Comparison of ENCODE assay signal across 20 cellular contexts in genomic region chr10:133465950-133466474, GRCh38. TPM values are rescaled to one million over a fixed set of nuclear protein-coding genes. Genes with fewer than 3 reads are reported as not detected.
A peak's percentile ranks its signal among the peaks of the same experiment; 100 is the strongest.
DNase-seq lines count a peak whose midpoint lies in the region; TF ChIP-seq lines count a peak whose summit lies in the region.
"Had no signal": no experiment of that assay in that cellular context is flagged by ENCODE, and none has a peak within 500 bp of the region (broad histone marks: within the 10 kb centered on the region; RNA-seq: fewer than 3 reads in every experiment).

No MANE protein-coding gene starts in this region.

- peaks cover 16% of the 10 kb centered on the region for H3K36me3 Mint-ChIP-seq in osteocyte (ENCODE audit: unreplicated experiment)
- H3K36me3 Mint-ChIP-seq in activated T-helper 2 cell treated with anti-CD3 and anti-CD28 coated beads, Interferon-gamma antibody, Interleukin-2, Interleukin-4, amounts not matched to agents 10 μg/mL and 5 μg/mL and 100 μg/mL, durations not matched to agents 14 hours and 24 hours and 36 hours (ENCODE audit: low read depth) = no peaks in the 10 kb centered on the region

- no peaks in the 10 kb centered on the region for H3K36me3 ChIP-seq in WERI-Rb-1
- H3K36me3 ChIP-seq in thyroid gland = no peaks in the 10 kb centered on the region
- H3K36me3 ChIP-seq: SJSA1 had no signal

- H3K27ac ChIP-seq in WERI-Rb-1 (no peak overlapping the region), thyroid gland (no peak overlapping the region)
- H3K27ac ChIP-seq: SJSA1 had no signal

- intact Hi-C loops in thyroid gland (cut with DNase I) = no loop called here
- intact Hi-C loops in activated T-helper 2 cell treated with anti-CD3 and anti-CD28 coated beads, Interferon-gamma antibody, Interleukin-2, Interleukin-4, amounts not matched to agents 10 μg/mL and 5 μg/mL and 100 μg/mL, durations not matched to agents 14 hours and 24 hours and 36 hours (cut with micrococcal nuclease) = no loop called here

- no peaks in the 10 kb centered on the region for H3K4me1 ChIP-seq in thyroid gland
- H3K4me1 ChIP-seq: SJSA1 had no signal

- no peak overlapping the region for H3K4me3 ChIP-seq in WERI-Rb-1 (ENCODE audit: low read depth, low read length)
- H3K4me3 ChIP-seq in thyroid gland (replicated peaks in 1 of 3) = no peak overlapping the region
- H3K4me3 ChIP-seq: SJSA1 had no signal

- CTCF ChIA-PET in HEK293T (lab: Yijun Ruan, JAX) = no interaction called here

- peaks cover 17% of the 10 kb centered on the region for H3K9me3 Mint-ChIP-seq in osteocyte (ENCODE audit: unreplicated experiment)
- peaks cover 5% of the 10 kb centered on the region for H3K9me3 Mint-ChIP-seq in activated T-helper 2 cell treated with anti-CD3 and anti-CD28 coated beads, Interferon-gamma antibody, Interleukin-2, Interleukin-4, amounts not matched to agents 10 μg/mL and 5 μg/mL and 100 μg/mL, durations not matched to agents 14 hours and 24 hours and 36 hours
- H3K9me3 Mint-ChIP-seq: CD8-positive, alpha-beta T cell had no signal

- TF ChIP-seq CTCF in osteocyte (IDR thresholded peaks at IDR 0.05) (no peak), WERI-Rb-1 (IDR thresholded peaks at IDR 0.05; ENCODE audit: low read depth, low read length) (no peak), thyroid gland (IDR thresholded peaks at IDR 0.05) (no peak)

- 91 to 95% methylated on average over 7 of the region's 7 CpGs for WGBS in thyroid gland, 2 donors

- TF ChIP-seq POLR2A in thyroid gland (IDR thresholded peaks at IDR 0.05) = no peak

- H3K9me3 ChIP-seq in WERI-Rb-1 (ENCODE audit: severe bottlenecking) (no peaks in the 10 kb centered on the region), thyroid gland (no peaks in the 10 kb centered on the region)
- H3K9me3 ChIP-seq: SJSA1 had no signal

- no peak overlapping the region for H3K27ac Mint-ChIP-seq in osteocyte (ENCODE audit: unreplicated experiment)
- no peak overlapping the region for H3K27ac Mint-ChIP-seq in activated T-helper 2 cell treated with anti-CD3 and anti-CD28 coated beads, Interferon-gamma antibody, Interleukin-2, Interleukin-4, amounts not matched to agents 10 μg/mL and 5 μg/mL and 100 μg/mL, durations not matched to agents 14 hours and 24 hours and 36 hours
- H3K27ac Mint-ChIP-seq: CD8-positive, alpha-beta T cell had no signal

- H3K27me3 ChIP-seq in WERI-Rb-1 (ENCODE audit: insufficient read depth, low read depth, severe bottlenecking) = no peaks in the 10 kb centered on the region
- H3K27me3 ChIP-seq in thyroid gland = no peaks in the 10 kb centered on the region
- H3K27me3 ChIP-seq: SJSA1 had no signal

- DNase-seq in AG20443 (ENCODE audit: low spot score) (peak; percentile 10), HEK293T (ENCODE audit: extremely low spot score) (peak; percentile 4), epidermal melanocyte (ENCODE audit: insufficient read length, low spot score) (peak; percentile 7), osteocyte (ENCODE audit: extremely low spot score, unreplicated experiment) (peak; percentile 82), WERI-Rb-1 (no peak), thyroid gland (no peak)
- DNase-seq in activated T-helper 2 cell treated with anti-CD3 and anti-CD28 coated beads, Interferon-gamma antibody, Interleukin-2, Interleukin-4, amounts not matched to agents 10 μg/mL and 5 μg/mL and 100 μg/mL, durations not matched to agents 14 hours and 24 hours and 36 hours (ENCODE audit: low spot score) = no peak
- DNase-seq: C1 segment of cervical spinal cord; Calu3; CD8-positive, alpha-beta T cell; DMS153; Karpas-422; MV-4-11; NCI-H1694; NCI-H446; NCI-H526; OCI-M1 had no signal

- H3K27me3 Mint-ChIP-seq in osteocyte (ENCODE audit: unreplicated experiment) = no peaks in the 10 kb centered on the region
- peaks cover 13% of the 10 kb centered on the region for H3K27me3 Mint-ChIP-seq in activated T-helper 2 cell treated with anti-CD3 and anti-CD28 coated beads, Interferon-gamma antibody, Interleukin-2, Interleukin-4, amounts not matched to agents 10 μg/mL and 5 μg/mL and 100 μg/mL, durations not matched to agents 14 hours and 24 hours and 36 hours (ENCODE audit: low read depth)

- POLR2A ChIA-PET in HEK293T (lab: Yijun Ruan, JAX) = no interaction called here

- no peak overlapping the region for H3K4me3 Mint-ChIP-seq in osteocyte (ENCODE audit: unreplicated experiment)
- H3K4me3 Mint-ChIP-seq in activated T-helper 2 cell treated with anti-CD3 and anti-CD28 coated beads, Interferon-gamma antibody, Interleukin-2, Interleukin-4, amounts not matched to agents 10 μg/mL and 5 μg/mL and 100 μg/mL, durations not matched to agents 14 hours and 24 hours and 36 hours (ENCODE audit: low read depth) = no peak overlapping the region
- H3K4me3 Mint-ChIP-seq: CD8-positive, alpha-beta T cell had no signal

- H3K4me1 Mint-ChIP-seq in osteocyte (ENCODE audit: unreplicated experiment) = no peaks in the 10 kb centered on the region
- no peaks in the 10 kb centered on the region for H3K4me1 Mint-ChIP-seq in activated T-helper 2 cell treated with anti-CD3 and anti-CD28 coated beads, Interferon-gamma antibody, Interleukin-2, Interleukin-4, amounts not matched to agents 10 μg/mL and 5 μg/mL and 100 μg/mL, durations not matched to agents 14 hours and 24 hours and 36 hours (ENCODE audit: low read depth)

TF ChIP-seq in HEK293T, 16 proteins besides CTCF, POLR2A, EP300 and RAD21:
- no peak for TF ChIP-seq SUZ12 (IDR thresholded peaks at IDR 0.05)
- TF ChIP-seq BHLHE40 (IDR thresholded peaks at IDR 0.05; ENCODE audit: borderline replicate concordance) = no peak

RNA-seq across cellular contexts. Expression of gene SCART1, which starts 12.3 kb away (rescaled TPM):
- total RNA-seq in osteocyte = 3.2 and 4.8 TPM in 2 replicates
- total RNA-seq in thyroid gland = 10 to 100 TPM in 1 of 4 donors, 1 to 10 TPM in 3; 2.6 to 12.6 (median 3.4) TPM
- total RNA-seq in activated T-helper 2 cell treated with anti-CD3 and anti-CD28 coated beads, Interferon-gamma antibody, Interleukin-2, Interleukin-4, amounts not matched to agents 10 μg/mL and 5 μg/mL and 100 μg/mL, durations not matched to agents 14 hours and 24 hours and 36 hours = 1.3 and 1.4 TPM in 2 replicates

RNA-seq across cellular contexts. Expression of gene SPRN, which starts 41.6 kb away (rescaled TPM):
- 2.2 and 2.7 TPM in 2 replicates for total RNA-seq in osteocyte
- under 1 TPM in 1 of 4 donors, not detected in 3; 0.15 TPM for total RNA-seq in thyroid gland
- total RNA-seq in activated T-helper 2 cell treated with anti-CD3 and anti-CD28 coated beads, Interferon-gamma antibody, Interleukin-2, Interleukin-4, amounts not matched to agents 10 μg/mL and 5 μg/mL and 100 μg/mL, durations not matched to agents 14 hours and 24 hours and 36 hours = not detected in 2 replicates
- total RNA-seq: Calu3; CD8-positive, alpha-beta T cell; G401; M059J; SJSA1 had no signal

Comparison
In these comparisons a context has a peak if more than half of its experiments do, and no peak if none do; other contexts are left out.
1. DNase-seq: peak in AG20443 (single experiment), HEK293T (single experiment), epidermal melanocyte (single experiment) and osteocyte (single experiment); none in WERI-Rb-1 (single experiment), thyroid gland (0 of 2) and activated T-helper 2 cell treated with anti-CD3 and anti-CD28 coated beads, Interferon-gamma antibody, Interleukin-2, Interleukin-4, amounts not matched to agents 10 μg/mL and 5 μg/mL and 100 μg/mL, durations not matched to agents 14 hours and 24 hours and 36 hours (single experiment).